ENCODE assay signal across 10 cellular contexts in the genomic region with DNA sequence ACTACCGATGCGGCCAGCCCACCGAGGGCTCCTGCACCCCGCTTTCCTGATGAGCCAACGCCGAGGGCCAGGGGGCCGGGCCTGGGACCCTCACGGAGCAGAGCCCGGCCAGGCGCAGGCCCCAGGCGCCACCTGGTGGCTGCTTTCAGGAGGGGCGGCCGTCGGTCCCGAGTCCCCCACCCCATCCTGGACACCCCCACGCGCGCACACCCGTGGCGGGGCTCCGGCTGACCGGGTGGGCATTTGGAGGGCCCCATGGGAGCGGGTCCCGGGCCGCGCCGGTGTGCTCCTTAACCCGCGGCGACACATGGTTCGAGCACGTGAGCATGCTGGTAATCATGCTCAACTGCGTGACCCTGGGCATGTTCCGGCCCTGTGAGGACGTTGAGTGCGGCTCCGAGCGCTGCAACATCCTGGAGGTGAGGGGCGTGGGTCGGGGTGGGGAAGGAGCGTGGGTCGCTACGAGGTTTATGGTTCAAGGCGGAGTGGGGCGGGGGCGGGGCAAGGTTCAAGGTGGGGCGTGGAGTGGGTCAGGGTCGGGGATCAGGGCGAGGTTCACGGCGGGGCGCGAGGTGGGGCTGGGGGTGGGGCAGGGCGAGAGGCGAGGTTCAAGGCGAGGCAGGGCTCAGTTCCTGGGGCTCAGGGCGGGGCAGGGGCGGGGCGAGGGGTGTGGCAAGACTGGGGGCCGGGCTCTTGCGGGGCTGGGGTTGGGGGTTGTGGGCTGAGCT. TPM values are rescaled to one million over a fixed set of nuclear protein-coding genes. Genes with fewer than 3 reads are reported as not detected.
A peak's percentile ranks its signal among the peaks of the same experiment; 100 is the strongest.
DNase-seq lines count a peak whose midpoint lies in the region; ATAC-seq lines count a peak whose summit lies in the region.
"Had no signal": no experiment of that assay in that cellular context is flagged by ENCODE, and none has a peak within 500 bp of the region (broad histone marks: within the 10 kb centered on the region; RNA-seq: fewer than 3 reads in every experiment).

No MANE protein-coding gene starts in this region.

- H3K14ac ChIP-seq in neuronal stem cell (ENCODE audit: low read length) = no peak overlapping the region

- no CpG with 5 or more reads among the region's 61 CpGs for WGBS in neuronal stem cell (ENCODE audit: extremely low coverage in 2 of 2, insufficient read length in 2 of 2, insufficient replicate concordance in 1 of 2), 2 donors

- no peaks in the 10 kb centered on the region for H3K79me2 ChIP-seq in Karpas-422 (ENCODE audit: low read length)

- H3K27me3 ChIP-seq in Karpas-422 (ENCODE audit: low read length) (no peaks in the 10 kb centered on the region), neuronal stem cell (ENCODE audit: control insufficient read depth in 3 of 3, insufficient read depth in 3 of 3, low read depth in 1 of 3, low read length in 3 of 3) (no peaks in the 10 kb centered on the region)

- ATAC-seq in HG02885 (IDR thresholded peaks at IDR 0.05; ENCODE audit: poor library complexity, unreplicated experiment) = no peak

- H3K9ac ChIP-seq in Karpas-422 (ENCODE audit: low read length) = no peak overlapping the region
- H3K9ac ChIP-seq in neuronal stem cell (ENCODE audit: low read depth, low read length, poor library complexity) = no peak overlapping the region

- no peaks in the 10 kb centered on the region for H3K36me3 ChIP-seq in Karpas-422 (ENCODE audit: insufficient read depth, low read length)
- peaks cover 0 to under 1% of the 10 kb centered on the region in 2 donors for H3K36me3 ChIP-seq in neuronal stem cell (replicated peaks in 1 of 2; ENCODE audit: control insufficient read depth in 2 of 2, insufficient read depth in 2 of 2, low read length in 2 of 2)

- no peak overlapping the region for H4K8ac ChIP-seq in neuronal stem cell (ENCODE audit: low read depth, low read length)

- peak overlapping the region; percentile 88 for H2BK5ac ChIP-seq in neuronal stem cell (ENCODE audit: low read length)

- H2AK5ac ChIP-seq in neuronal stem cell (ENCODE audit: low read depth, low read length) = no peak overlapping the region

- no peak overlapping the region for H2BK12ac ChIP-seq in neuronal stem cell (ENCODE audit: low read length)

- H2BK120ac ChIP-seq in neuronal stem cell (ENCODE audit: low read depth, low read length) = no peak overlapping the region

- no peak overlapping the region for H3K4ac ChIP-seq in neuronal stem cell (ENCODE audit: low read length)

- H3K4me3 ChIP-seq in Karpas-422 (ENCODE audit: low read length) (no peak overlapping the region), neuronal stem cell (ENCODE audit: low read length in 2 of 2) (no peak overlapping the region)

- H3K9me2 ChIP-seq in Karpas-422 (replicated peaks; ENCODE audit: insufficient read depth, low read length) = no peaks in the 10 kb centered on the region

- H3K9me3 ChIP-seq in Karpas-422 (ENCODE audit: low read length) = no peaks in the 10 kb centered on the region
- no peaks in the 10 kb centered on the region for H3K9me3 ChIP-seq in neuronal stem cell (replicated peaks in 1 of 2; ENCODE audit: control insufficient read depth in 2 of 2, insufficient read depth in 1 of 2, low read depth in 1 of 2, low read length in 2 of 2)

- peaks cover 28% of the 10 kb centered on the region for H3K79me1 ChIP-seq in neuronal stem cell (ENCODE audit: low read depth, low read length)

- no peak overlapping the region for H4K91ac ChIP-seq in neuronal stem cell (ENCODE audit: low read depth, low read length, poor library complexity)

- H4K20me1 ChIP-seq in Karpas-422 (ENCODE audit: insufficient read depth, low read depth, low read length) = no peaks in the 10 kb centered on the region

- H2AFZ ChIP-seq in Karpas-422 (ENCODE audit: low read length) = no peak overlapping the region
- no peak overlapping the region for H2AFZ ChIP-seq in neuronal stem cell (ENCODE audit: low read length)

- H3K18ac ChIP-seq in neuronal stem cell (ENCODE audit: low read length) = peak overlapping the region; percentile 71

- H3K27ac ChIP-seq in Karpas-422 (ENCODE audit: low read length) (no peak overlapping the region), neuronal stem cell (replicated peaks; ENCODE audit: low read length) (no peak overlapping the region)

- DNase-seq in COLO668 (lab: John Stamatoyannopoulos, UW; ENCODE audit: unreplicated experiment) (peak; percentile 7), Karpas-422 (peak; percentile 60), cerebellum (ENCODE audit: low spot score) (peak; percentile 48), neuronal stem cell (ENCODE audit: low spot score) (no peak), NCI-H524 treated with DMSO at 0.1 percent for 48 hours (lab: John Stamatoyannopoulos, UW) (no peak), T-helper 2 cell (no peak), OCI-M2 (lab: John Stamatoyannopoulos, UW; ENCODE audit: unreplicated experiment) (no peak)
- DNase-seq: HCEC 1CT, islet precursor cell had no signal

- H3K4me2 ChIP-seq in Karpas-422 (ENCODE audit: low read depth, low read length, poor library complexity, severe bottlenecking) (no peak overlapping the region), neuronal stem cell (ENCODE audit: insufficient read depth, low read length, poor library complexity, severe bottlenecking) (no peak overlapping the region)

- H3K23ac ChIP-seq in neuronal stem cell (ENCODE audit: low read depth, low read length, poor library complexity) = peak overlapping the region; percentile 20

- no peak overlapping the region for H2BK15ac ChIP-seq in neuronal stem cell (ENCODE audit: low read length)

- peaks cover 8% of the 10 kb centered on the region for H3K4me1 ChIP-seq in Karpas-422 (ENCODE audit: low read length)
- H3K4me1 ChIP-seq in neuronal stem cell (ENCODE audit: control insufficient read depth in 2 of 2, insufficient read depth in 1 of 2, low read depth in 1 of 2, low read length in 2 of 2) = peaks cover 6 to 9% of the 10 kb centered on the region in 2 donors

RNA-seq across cellular contexts. Expression of gene TPSG1, which starts 30.2 kb away (rescaled TPM):
- total RNA-seq in Karpas-422 (2014; rRNA removed; shearing (Covaris generic); ENCODE audit: low replicate concordance) = not detected in 2 replicates
- total RNA-seq in cerebellum = not detected
- not detected for polyA plus RNA-seq in neuronal stem cell (2013, experiment 1 of 2)
- not detected for polyA plus RNA-seq in neuronal stem cell (2013, experiment 2 of 2)

RNA-seq across cellular contexts. Expression of gene TPSB2, which starts 35.2 kb away (rescaled TPM):
- total RNA-seq in Karpas-422 (2014; rRNA removed; shearing (Covaris generic); ENCODE audit: low replicate concordance) = not detected in 2 replicates
- not detected for total RNA-seq in cerebellum
- polyA plus RNA-seq in neuronal stem cell (2013, experiment 1 of 2) = not detected
- polyA plus RNA-seq in neuronal stem cell (2013, experiment 2 of 2) = not detected

RNA-seq across cellular contexts. Expression of gene CACNA1H, which starts 41.9 kb away (rescaled TPM):
- not detected in 2 replicates for total RNA-seq in Karpas-422 (2014; rRNA removed; shearing (Covaris generic); ENCODE audit: low replicate concordance)
- total RNA-seq in cerebellum = 19.9 TPM
- polyA plus RNA-seq in neuronal stem cell (2013, experiment 1 of 2) = 21.5 TPM
- 21.7 TPM for polyA plus RNA-seq in neuronal stem cell (2013, experiment 2 of 2)

RNA-seq across cellular contexts. Expression of gene TPSAB1, which starts 45.7 kb away (rescaled TPM):
- total RNA-seq in Karpas-422 (2014; rRNA removed; shearing (Covaris generic); ENCODE audit: low replicate concordance) = not detected in 2 replicates
- total RNA-seq in cerebellum = 0.27 TPM
- polyA plus RNA-seq in neuronal stem cell (2013, experiment 1 of 2) = not detected
- not detected for polyA plus RNA-seq in neuronal stem cell (2013, experiment 2 of 2)

Comparison
In these comparisons a context has a peak if more than half of its experiments do, and no peak if none do; other contexts are left out.
1. DNase-seq: peak in COLO668 (single experiment), Karpas-422 (single experiment) and cerebellum (single experiment); none in neuronal stem cell (single experiment), NCI-H524 treated with DMSO at 0.1 percent for 48 hours (single experiment), T-helper 2 cell (0 of 5) and OCI-M2 (single experiment).
2. RNA of gene CACNA1H, which starts 41.9 kb away (total RNA-seq): 19.9 TPM in cerebellum (single experiment); not detected in Karpas-422; every median in the first group is over 10 times any median in the second.